15 cellular contexts compared by ENCODE assay signal in the genomic region with DNA sequence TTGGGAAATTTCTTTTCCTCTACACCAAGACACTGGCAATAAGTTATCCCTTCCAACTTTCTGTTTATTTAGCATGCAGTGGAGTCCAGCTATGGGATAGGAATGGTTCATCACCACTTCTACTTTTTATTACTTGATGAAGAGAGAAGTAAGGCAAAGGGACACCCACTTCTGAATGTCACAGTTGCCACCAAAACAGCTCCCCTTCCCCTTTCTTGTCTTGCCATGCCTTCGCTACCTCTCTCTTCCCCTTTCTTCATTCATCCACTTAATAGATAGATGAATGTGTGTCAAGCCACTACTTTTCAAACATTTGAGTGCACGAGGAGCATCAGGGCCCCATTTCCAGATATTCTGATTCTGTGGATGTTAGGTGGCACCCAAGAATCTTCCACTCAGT.
"Had no signal": no experiment of that assay in that cellular context is flagged by ENCODE, and none has a peak within 500 bp of the region (broad histone marks: within the 10 kb centered on the region; RNA-seq: fewer than 3 reads in every experiment).

No MANE protein-coding gene starts in this region.

- H3K9me3 Mint-ChIP-seq: endodermal cell; naive thymus-derived CD4-positive, alpha-beta T cell; stimulated activated effector memory CD8-positive, alpha-beta T cell treated with anti-CD3 and anti-CD28 coated beads, Interleukin-12 subunit alpha, Interleukin-12 subunit beta, amount 100 ng/mL, for 72 hours had no signal

- H3K27me3 Mint-ChIP-seq: naive thymus-derived CD4-positive, alpha-beta T cell had no signal

- H3K4me3 Mint-ChIP-seq: endodermal cell; naive thymus-derived CD4-positive, alpha-beta T cell; stimulated activated effector memory CD8-positive, alpha-beta T cell treated with anti-CD3 and anti-CD28 coated beads, Interleukin-12 subunit alpha, Interleukin-12 subunit beta, amount 100 ng/mL, for 72 hours had no signal

- H3K4me1 Mint-ChIP-seq: endodermal cell had no signal

- DNase-seq: activated CD4-positive, alpha-beta T cell treated with anti-CD3 and anti-CD28 coated beads, Interleukin-2, amount 50 U/mL, for 48 hours; activated naive CD4-positive, alpha-beta T cell treated with anti-CD3 and anti-CD28 coated beads, Interleukin-2, amount 50 U/mL, for 16 hours; adrenal gland; dorsolateral prefrontal cortex; endodermal cell; erythroblast; gastrocnemius medialis; naive thymus-derived CD4-positive, alpha-beta T cell; retina; stimulated activated CD4-positive, alpha-beta T cell treated with anti-CD3 and anti-CD28 coated beads, Interleukin-12 subunit alpha, Interleukin-12 subunit beta, amount 100 ng/mL, for 4 hours; T-helper 9 cell; tibial artery; uterus had no signal

- ATAC-seq: gastrocnemius medialis; naive thymus-derived CD4-positive, alpha-beta T cell; stimulated activated effector memory CD8-positive, alpha-beta T cell treated with anti-CD3 and anti-CD28 coated beads, Interleukin-12 subunit alpha, Interleukin-12 subunit beta, amount 100 ng/mL, for 72 hours had no signal

- FAIRE-seq: islet of Langerhans had no signal

- H3K27ac Mint-ChIP-seq: endodermal cell; naive thymus-derived CD4-positive, alpha-beta T cell; stimulated activated effector memory CD8-positive, alpha-beta T cell treated with anti-CD3 and anti-CD28 coated beads, Interleukin-12 subunit alpha, Interleukin-12 subunit beta, amount 100 ng/mL, for 72 hours had no signal
